Comparison of ENCODE assay signal across 17 cellular contexts in the genomic region with DNA sequence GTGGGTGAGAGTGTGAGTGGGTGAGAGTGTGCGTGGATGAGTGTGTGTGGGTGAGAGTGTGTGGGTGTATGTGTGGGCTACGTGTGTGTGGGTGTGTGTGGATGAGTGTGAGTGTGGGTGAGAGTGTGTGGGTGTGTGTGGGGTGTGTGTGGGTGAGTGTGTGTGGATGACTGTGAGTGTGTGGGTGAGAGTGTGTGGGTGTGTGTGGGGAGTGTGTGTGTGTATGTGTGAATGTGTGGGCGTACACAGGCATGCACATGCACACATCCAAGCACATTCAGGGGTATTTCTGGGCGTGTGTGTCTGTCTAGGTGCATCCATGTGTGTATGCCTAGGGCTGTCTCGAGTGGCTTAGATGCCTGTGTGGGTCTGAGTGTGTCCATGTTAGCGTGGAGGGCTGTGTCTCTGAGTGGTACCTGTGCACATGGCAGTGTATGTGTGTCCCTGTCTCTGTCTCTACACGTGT. TPM values are rescaled to one million over a fixed set of nuclear protein-coding genes. Genes with fewer than 3 reads are reported as not detected.
"Had no signal": no experiment of that assay in that cellular context is flagged by ENCODE, and none has a peak within 500 bp of the region (broad histone marks: within the 10 kb centered on the region; RNA-seq: fewer than 3 reads in every experiment).

No MANE protein-coding gene starts in this region.

- H3K27ac ChIP-seq: parathyroid adenoma had no signal

- H3K36me3 Mint-ChIP-seq: memory B cell; naive thymus-derived CD4-positive, alpha-beta T cell had no signal

- H3K9me3 ChIP-seq: mucosa of descending colon, spleen, tibial artery had no signal

- H3K4me1 ChIP-seq: parathyroid adenoma had no signal

- H3K4me3 Mint-ChIP-seq: activated CD4-positive, alpha-beta T cell treated with anti-CD3 and anti-CD28 coated beads, Interleukin-2, amount 10 ng/mL, durations not matched to agents 7 days and 5 days; activated CD8-positive, alpha-beta T cell treated with anti-CD3 and anti-CD28 coated beads, Interleukin-2, amount 10 ng/mL, durations not matched to agents 7 days and 5 days; activated naive CD4-positive, alpha-beta T cell treated with anti-CD3 and anti-CD28 coated beads for 36 hours; activated T-cell treated with anti-CD3 and anti-CD28 coated beads, Interleukin-2, amount 50 U/mL, for 24 hours; memory B cell; naive thymus-derived CD4-positive, alpha-beta T cell; stimulated activated naive B cell treated with anti-CD40 and anti-IgM and Interleukin-4, amounts not matched to agents 10 μg/mL and 1 μg/mL and 100 μg/mL, for 72 hours had no signal

- DNase-seq: activated CD4-positive, alpha-beta T cell treated with anti-CD3 and anti-CD28 coated beads, Interleukin-2, amount 10 ng/mL, durations not matched to agents 7 days and 5 days; activated CD8-positive, alpha-beta T cell treated with anti-CD3 and anti-CD28 coated beads, Interleukin-2, amount 10 ng/mL, durations not matched to agents 7 days and 5 days; activated naive CD4-positive, alpha-beta T cell treated with anti-CD3 and anti-CD28 coated beads for 36 hours; activated T-cell treated with anti-CD3 and anti-CD28 coated beads, Interleukin-2, amount 50 U/mL, for 24 hours; effector CD8-positive, alpha-beta T cell; left ventricle myocardium superior; mucosa of descending colon; naive thymus-derived CD4-positive, alpha-beta T cell; spleen; stimulated activated CD4-positive, alpha-beta T cell treated with anti-CD3 and anti-CD28 coated beads, Interleukin-4, amount 100 ng/mL, for 4 hours; stimulated activated naive B cell treated with anti-CD40 and anti-IgM and Interleukin-4, amounts not matched to agents 10 μg/mL and 1 μg/mL and 100 μg/mL, for 72 hours; substantia nigra; T-helper 1 cell; tibial artery had no signal

- H3K27me3 ChIP-seq: spleen, tibial artery had no signal

- H3K4me1 Mint-ChIP-seq: activated CD4-positive, alpha-beta T cell treated with anti-CD3 and anti-CD28 coated beads, Interleukin-2, amount 10 ng/mL, durations not matched to agents 7 days and 5 days had no signal

- ATAC-seq: activated CD4-positive, CD25-positive, alpha-beta regulatory T cell treated with anti-CD3 and anti-CD28 coated beads, Interleukin-2, amount 50 U/mL, for 24 hours; activated CD8-positive, alpha-beta T cell treated with anti-CD3 and anti-CD28 coated beads, Interleukin-2, amount 10 ng/mL, durations not matched to agents 7 days and 5 days; left ventricle myocardium superior; mucosa of descending colon; naive thymus-derived CD4-positive, alpha-beta T cell; stimulated activated naive B cell treated with anti-CD40 and anti-IgM and Interleukin-4, amounts not matched to agents 10 μg/mL and 1 μg/mL and 100 μg/mL, for 72 hours had no signal

- H3K9me3 Mint-ChIP-seq: activated CD4-positive, alpha-beta T cell treated with anti-CD3 and anti-CD28 coated beads, Interleukin-2, amount 10 ng/mL, durations not matched to agents 7 days and 5 days; activated naive CD4-positive, alpha-beta T cell treated with anti-CD3 and anti-CD28 coated beads for 36 hours; activated T-cell treated with anti-CD3 and anti-CD28 coated beads, Interleukin-2, amount 50 U/mL, for 24 hours; memory B cell had no signal

- H3K27ac Mint-ChIP-seq: activated CD4-positive, alpha-beta T cell treated with anti-CD3 and anti-CD28 coated beads, Interleukin-2, amount 10 ng/mL, durations not matched to agents 7 days and 5 days; activated CD8-positive, alpha-beta T cell treated with anti-CD3 and anti-CD28 coated beads, Interleukin-2, amount 10 ng/mL, durations not matched to agents 7 days and 5 days; activated naive CD4-positive, alpha-beta T cell treated with anti-CD3 and anti-CD28 coated beads for 36 hours; activated T-cell treated with anti-CD3 and anti-CD28 coated beads, Interleukin-2, amount 50 U/mL, for 24 hours; memory B cell; naive thymus-derived CD4-positive, alpha-beta T cell; stimulated activated naive B cell treated with anti-CD40 and anti-IgM and Interleukin-4, amounts not matched to agents 10 μg/mL and 1 μg/mL and 100 μg/mL, for 72 hours had no signal

- H3K36me3 ChIP-seq: spleen, tibial artery had no signal

- H3K4me3 ChIP-seq: mucosa of descending colon, spleen, tibial artery had no signal

RNA-seq across cellular contexts. Expression of a gene that starts 14.0 kb away (rescaled TPM):
- total RNA-seq: activated CD8-positive, alpha-beta T cell treated with anti-CD3 and anti-CD28 coated beads, Interleukin-2, amount 10 ng/mL, durations not matched to agents 7 days and 5 days had no signal
